Comparison of ENCODE assay signal across 28 cellular contexts in genomic region chr17:59777033-59777432, GRCh38.
A peak's percentile ranks its signal among the peaks of the same experiment; 100 is the strongest.
DNase-seq lines count a peak whose midpoint lies in the region; ATAC-seq, FAIRE-seq and TF ChIP-seq lines count a peak whose summit lies in the region.
"Had no signal": no experiment of that assay in that cellular context is flagged by ENCODE, and none has a peak within 500 bp of the region (broad histone marks: within the 10 kb centered on the region; RNA-seq: fewer than 3 reads in every experiment).

No MANE protein-coding gene starts in this region.

- H3K4me2 ChIP-seq in HepG2 (ENCODE audit: low read depth, low read length), result no peak overlapping the region
- H3K4me2 ChIP-seq: KMS-11, neural progenitor cell had no signal

- in situ Hi-C loops in HepG2 (cut with HindIII; ENCODE audit: extremely low pct_ligation_motif_present, low pct_unique_long_range_greater_than_20kb), result no loop called here

- H3K27me3 ChIP-seq in HepG2 (ENCODE audit: control insufficient read depth in 1 of 2, insufficient read depth in 2 of 2, low read length in 2 of 2), result no peaks in the 10 kb centered on the region
- no peaks in the 10 kb centered on the region for H3K27me3 ChIP-seq in right lobe of liver
- H3K27me3 ChIP-seq: ascending aorta, esophagus squamous epithelium, gastrocnemius medialis, neural progenitor cell, suprapubic skin had no signal

- H4K20me1 ChIP-seq in HepG2 (ENCODE audit: insufficient read depth, low read length), result no peaks in the 10 kb centered on the region

- H3K27ac Mint-ChIP-seq in T-helper 2 cell treated with Interferon-gamma antibody and Interleukin-4, amounts not matched to agents 5 μg/mL and 100 μg/mL, for 36 hours, result peak overlapping the region; percentile 5
- peak overlapping the region; percentile 5 for H3K27ac Mint-ChIP-seq in chondrocyte (ENCODE audit: unreplicated experiment)
- H3K27ac Mint-ChIP-seq: neural progenitor cell had no signal

- BruUV-seq in HepG2 (replicated peaks; lab: Mats Ljungman, UMichigan), result TSS peak; percentile 9

- CTCF ChIA-PET in HepG2 (lab: Yijun Ruan, JAX; ENCODE audit: low intra/inter-chr PET ratio, low total read pairs), result no interaction called here

- ATAC-seq in HepG2 (no peak), right lobe of liver (no peak)
- ATAC-seq: gastrocnemius medialis, left cardiac atrium had no signal

- no peak for FAIRE-seq in HepG2 (lab: Jason Lieb, UNC)
- FAIRE-seq: endometrium, urothelium cell line had no signal

- POLR2A ChIA-PET in HepG2 (lab: Yijun Ruan, JAX), result interaction anchor here (1.5 to 3.6 kb wide), 3 partner anchors 9 to 76 kb away, joined by 4 to 26 read pairs (median 6); no protein-coding TSS in a partner anchor

- TF ChIP-seq EP300 in HepG2 (IDR thresholded peaks at IDR 0.05; ENCODE audit: low read depth in 2 of 2, low read length in 2 of 2), result no peak
- TF ChIP-seq EP300 in HepG2 (CRISPR knock-in tag; IDR thresholded peaks at IDR 0.05; ENCODE audit: borderline replicate concordance), result no peak

- H3K27me3 Mint-ChIP-seq in T-helper 2 cell treated with Interferon-gamma antibody and Interleukin-4, amounts not matched to agents 5 μg/mL and 100 μg/mL, for 36 hours (ENCODE audit: low read depth), result no peaks in the 10 kb centered on the region
- H3K27me3 Mint-ChIP-seq in chondrocyte (ENCODE audit: low read depth), result no peaks in the 10 kb centered on the region
- H3K27me3 Mint-ChIP-seq: CD4-positive, alpha-beta memory T cell had no signal

- peaks cover 9% of the 10 kb centered on the region for H3K9me3 Mint-ChIP-seq in T-helper 2 cell treated with Interferon-gamma antibody and Interleukin-4, amounts not matched to agents 5 μg/mL and 100 μg/mL, for 36 hours
- H3K9me3 Mint-ChIP-seq in chondrocyte (ENCODE audit: low read depth), result peaks cover 5% of the 10 kb centered on the region

- no peak overlapping the region for H3K4me3 ChIP-seq in HepG2 (replicated peaks in 1 of 3; ENCODE audit: insufficient read depth in 1 of 3, low read depth in 2 of 3, low read length in 3 of 3)
- no peak overlapping the region for H3K4me3 ChIP-seq in right lobe of liver
- H3K4me3 ChIP-seq: ascending aorta, esophagus squamous epithelium, gastrocnemius medialis, neural progenitor cell, SK-N-MC, suprapubic skin had no signal

- H3K4me1 Mint-ChIP-seq in T-helper 2 cell treated with Interferon-gamma antibody and Interleukin-4, amounts not matched to agents 5 μg/mL and 100 μg/mL, for 36 hours (ENCODE audit: low read depth), result peaks cover 30% of the 10 kb centered on the region
- peaks cover 37% of the 10 kb centered on the region for H3K4me1 Mint-ChIP-seq in chondrocyte (ENCODE audit: low read depth)
- H3K4me1 Mint-ChIP-seq: neural progenitor cell had no signal

- intact Hi-C loops in HepG2 (cut with micrococcal nuclease; ENCODE audit: unreplicated experiment) (no loop called here), right lobe of liver (cut with DNase I) (no loop called here)

- H3K4me1 ChIP-seq in HepG2 (ENCODE audit: insufficient read depth, low read length) (peaks cover 50% of the 10 kb centered on the region), right lobe of liver (no peaks in the 10 kb centered on the region)
- H3K4me1 ChIP-seq: esophagus squamous epithelium, gastrocnemius medialis, neural progenitor cell, parathyroid adenoma, suprapubic skin had no signal

- TF ChIP-seq CTCF in HepG2 (CRISPR knock-in tag; IDR thresholded peaks at IDR 0.05), result no peak
- no peak for TF ChIP-seq CTCF in right lobe of liver (IDR thresholded peaks at IDR 0.05)
- TF ChIP-seq CTCF in chondrocyte (IDR thresholded peaks at IDR 0.05), result no peak

- peaks cover 8 to 36% of the 10 kb centered on the region in 2 experiments; a peak in 4 of 5 replicates for H3K36me3 ChIP-seq in HepG2 (replicated peaks in 1 of 2; ENCODE audit: control insufficient read depth in 1 of 2, insufficient read depth in 2 of 2, low read length in 2 of 2)
- peaks cover 0 to 41% (median 11%) of the 10 kb centered on the region in 4 donors for H3K36me3 ChIP-seq in right lobe of liver
- H3K36me3 ChIP-seq: neural progenitor cell had no signal

- H3K9ac ChIP-seq in HepG2 (ENCODE audit: insufficient read depth, low read depth, low read length), result no peak overlapping the region
- H3K9ac ChIP-seq: KMS-11, neural progenitor cell, parathyroid adenoma had no signal

- H3K9me3 ChIP-seq in HepG2 (ENCODE audit: low read length) (no peaks in the 10 kb centered on the region), right lobe of liver (no peaks in the 10 kb centered on the region)
- H3K9me3 ChIP-seq: ascending aorta, esophagus squamous epithelium, gastrocnemius medialis, suprapubic skin had no signal

- no peak for DNase-seq in T-helper 2 cell treated with Interferon-gamma antibody and Interleukin-4, amounts not matched to agents 5 μg/mL and 100 μg/mL, for 36 hours (ENCODE audit: low spot score)
- DNase-seq in T-helper 2 cell (no peak), HepG2 (ENCODE audit: low spot score) (no peak), right lobe of liver (no peak), chondrocyte (ENCODE audit: low spot score) (no peak), NCI-H2081 treated with DMSO at 0.1 percent for 48 hours (lab: John Stamatoyannopoulos, UW) (no peak), NCI-H1105 (lab: John Stamatoyannopoulos, UW) (no peak), AG20443 (ENCODE audit: low spot score) (no peak)
- DNase-seq: activated CD4-positive, alpha-beta T cell treated with anti-CD3 and anti-CD28 coated beads, Interleukin-2, amount 50 U/mL, for 4 hours; activated naive CD4-positive, alpha-beta T cell treated with Interleukin-2 at 50 U/mL for 16 hours; AML-193; CD4-positive, alpha-beta memory T cell; dermis blood vessel endothelial cell; esophagus squamous epithelium; gastrocnemius medialis; left cardiac atrium; NCI-H146; NCI-H446 treated with DMSO at 0.1 percent for 48 hours; stimulated activated CD4-positive, alpha-beta T cell treated with anti-CD3 and anti-CD28 coated beads, Interleukin-2, amount 100 ng/mL, for 24 hours had no signal

- no peak overlapping the region for H2AFZ ChIP-seq in HepG2 (ENCODE audit: low read length)
- H2AFZ ChIP-seq: neural progenitor cell, parathyroid adenoma had no signal

- no peak for TF ChIP-seq RAD21 in HepG2 (CRISPR knock-in tag; IDR thresholded peaks at IDR 0.05)

- H3K4me3 Mint-ChIP-seq in T-helper 2 cell treated with Interferon-gamma antibody and Interleukin-4, amounts not matched to agents 5 μg/mL and 100 μg/mL, for 36 hours, result no peak overlapping the region
- no peak overlapping the region for H3K4me3 Mint-ChIP-seq in chondrocyte (ENCODE audit: unreplicated experiment)
- H3K4me3 Mint-ChIP-seq: CD4-positive, alpha-beta memory T cell; neural progenitor cell had no signal

- H3K27ac ChIP-seq in HepG2 (ENCODE audit: extremely low read length, insufficient read depth, low read length) (no peak overlapping the region), right lobe of liver (no peak overlapping the region)
- H3K27ac ChIP-seq: ascending aorta, esophagus squamous epithelium, gastrocnemius medialis, KMS-11, neural progenitor cell, parathyroid adenoma, SK-N-MC, suprapubic skin, VCaP had no signal

- H3K79me2 ChIP-seq in HepG2 (ENCODE audit: insufficient read depth, low read length), result no peaks in the 10 kb centered on the region
- H3K79me2 ChIP-seq: parathyroid adenoma had no signal

- WGBS in HepG2 (ENCODE audit: low lambda C conversion rate), result 95% methylated on average over 3 of the region's 3 CpGs
- WGBS in right lobe of liver (ENCODE audit: insufficient coverage, low coverage, low lambda C conversion rate, missing lambda C conversion rate), result 100% methylated on average over 3 of the region's 3 CpGs

- peaks cover 50% of the 10 kb centered on the region for H3K36me3 Mint-ChIP-seq in T-helper 2 cell treated with Interferon-gamma antibody and Interleukin-4, amounts not matched to agents 5 μg/mL and 100 μg/mL, for 36 hours (ENCODE audit: low read depth)
- H3K36me3 Mint-ChIP-seq in chondrocyte (ENCODE audit: low read depth), result peaks cover 21% of the 10 kb centered on the region

- no peak for TF ChIP-seq POLR2A in HepG2 (IDR thresholded peaks at IDR 0.05; ENCODE audit: insufficient read depth in 1 of 2, low read depth in 2 of 2, low read length in 2 of 2)
- no peak for TF ChIP-seq POLR2A in right lobe of liver (IDR thresholded peaks at IDR 0.05)

TF ChIP-seq in HepG2, 621 proteins besides CTCF, POLR2A, EP300 and RAD21 (continues in another document):
- TF ChIP-seq, protein P1, sequence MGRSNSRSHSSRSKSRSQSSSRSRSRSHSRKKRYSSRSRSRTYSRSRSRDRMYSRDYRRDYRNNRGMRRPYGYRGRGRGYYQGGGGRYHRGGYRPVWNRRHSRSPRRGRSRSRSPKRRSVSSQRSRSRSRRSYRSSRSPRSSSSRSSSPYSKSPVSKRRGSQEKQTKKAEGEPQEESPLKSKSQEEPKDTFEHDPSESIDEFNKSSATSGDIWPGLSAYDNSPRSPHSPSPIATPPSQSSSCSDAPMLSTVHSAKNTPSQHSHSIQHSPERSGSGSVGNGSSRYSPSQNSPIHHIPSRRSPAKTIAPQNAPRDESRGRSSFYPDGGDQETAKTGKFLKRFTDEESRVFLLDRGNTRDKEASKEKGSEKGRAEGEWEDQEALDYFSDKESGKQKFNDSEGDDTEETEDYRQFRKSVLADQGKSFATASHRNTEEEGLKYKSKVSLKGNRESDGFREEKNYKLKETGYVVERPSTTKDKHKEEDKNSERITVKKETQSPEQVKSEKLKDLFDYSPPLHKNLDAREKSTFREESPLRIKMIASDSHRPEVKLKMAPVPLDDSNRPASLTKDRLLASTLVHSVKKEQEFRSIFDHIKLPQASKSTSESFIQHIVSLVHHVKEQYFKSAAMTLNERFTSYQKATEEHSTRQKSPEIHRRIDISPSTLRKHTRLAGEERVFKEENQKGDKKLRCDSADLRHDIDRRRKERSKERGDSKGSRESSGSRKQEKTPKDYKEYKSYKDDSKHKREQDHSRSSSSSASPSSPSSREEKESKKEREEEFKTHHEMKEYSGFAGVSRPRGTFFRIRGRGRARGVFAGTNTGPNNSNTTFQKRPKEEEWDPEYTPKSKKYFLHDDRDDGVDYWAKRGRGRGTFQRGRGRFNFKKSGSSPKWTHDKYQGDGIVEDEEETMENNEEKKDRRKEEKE (IDR thresholded peaks at IDR 0.05), result no peak
